Comparison of ENCODE assay signal across 1 cellular context in the genomic region with DNA sequence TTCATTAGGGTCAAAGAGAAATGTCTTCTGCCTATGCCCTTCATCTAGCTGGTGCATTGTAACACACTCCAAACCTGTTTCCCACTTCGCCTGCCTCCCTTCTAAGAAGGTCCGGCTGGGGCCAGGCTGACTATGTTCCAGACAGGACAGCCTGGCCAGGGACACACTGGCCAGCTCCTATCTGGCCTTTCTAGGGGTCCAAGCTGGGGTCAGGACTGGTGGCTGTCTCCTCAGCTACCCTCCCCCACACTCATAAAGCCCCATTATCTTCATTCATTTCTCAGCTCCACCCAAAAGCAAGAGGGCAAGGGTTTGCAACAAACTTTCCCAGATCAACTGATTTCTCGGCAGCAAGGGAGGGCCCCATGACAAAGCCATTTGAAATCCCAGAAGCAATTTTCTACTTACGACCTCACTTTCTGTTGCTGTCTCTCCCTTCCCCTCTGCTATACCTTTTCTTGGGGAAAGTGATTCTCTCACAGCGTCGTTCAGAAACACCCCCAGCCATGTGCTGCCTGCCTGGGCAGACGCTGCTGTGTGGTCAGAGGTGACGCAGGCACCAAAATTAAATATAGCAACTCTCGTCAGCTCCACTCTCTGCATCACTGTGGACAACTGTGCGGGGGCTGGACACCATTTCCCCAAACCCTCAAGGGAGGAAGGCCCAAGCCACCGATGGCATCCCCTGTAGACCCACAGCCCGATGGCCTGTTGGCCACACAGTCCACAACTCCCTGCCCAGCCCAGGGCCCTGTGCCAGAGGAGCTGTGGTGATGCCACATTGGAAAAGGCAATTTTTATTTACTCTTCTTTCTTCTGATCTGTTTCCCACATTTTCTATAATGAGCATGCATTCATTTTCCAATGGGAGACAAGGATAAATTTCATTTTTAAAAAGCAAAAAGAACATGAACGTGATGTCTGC.
TF ChIP-seq lines count a peak whose summit lies in the region.

No MANE protein-coding gene starts in this region.

TF ChIP-seq in GM12878, 131 proteins besides CTCF, POLR2A, EP300 and RAD21 (continued from another document):
- TF ChIP-seq, protein P1, sequence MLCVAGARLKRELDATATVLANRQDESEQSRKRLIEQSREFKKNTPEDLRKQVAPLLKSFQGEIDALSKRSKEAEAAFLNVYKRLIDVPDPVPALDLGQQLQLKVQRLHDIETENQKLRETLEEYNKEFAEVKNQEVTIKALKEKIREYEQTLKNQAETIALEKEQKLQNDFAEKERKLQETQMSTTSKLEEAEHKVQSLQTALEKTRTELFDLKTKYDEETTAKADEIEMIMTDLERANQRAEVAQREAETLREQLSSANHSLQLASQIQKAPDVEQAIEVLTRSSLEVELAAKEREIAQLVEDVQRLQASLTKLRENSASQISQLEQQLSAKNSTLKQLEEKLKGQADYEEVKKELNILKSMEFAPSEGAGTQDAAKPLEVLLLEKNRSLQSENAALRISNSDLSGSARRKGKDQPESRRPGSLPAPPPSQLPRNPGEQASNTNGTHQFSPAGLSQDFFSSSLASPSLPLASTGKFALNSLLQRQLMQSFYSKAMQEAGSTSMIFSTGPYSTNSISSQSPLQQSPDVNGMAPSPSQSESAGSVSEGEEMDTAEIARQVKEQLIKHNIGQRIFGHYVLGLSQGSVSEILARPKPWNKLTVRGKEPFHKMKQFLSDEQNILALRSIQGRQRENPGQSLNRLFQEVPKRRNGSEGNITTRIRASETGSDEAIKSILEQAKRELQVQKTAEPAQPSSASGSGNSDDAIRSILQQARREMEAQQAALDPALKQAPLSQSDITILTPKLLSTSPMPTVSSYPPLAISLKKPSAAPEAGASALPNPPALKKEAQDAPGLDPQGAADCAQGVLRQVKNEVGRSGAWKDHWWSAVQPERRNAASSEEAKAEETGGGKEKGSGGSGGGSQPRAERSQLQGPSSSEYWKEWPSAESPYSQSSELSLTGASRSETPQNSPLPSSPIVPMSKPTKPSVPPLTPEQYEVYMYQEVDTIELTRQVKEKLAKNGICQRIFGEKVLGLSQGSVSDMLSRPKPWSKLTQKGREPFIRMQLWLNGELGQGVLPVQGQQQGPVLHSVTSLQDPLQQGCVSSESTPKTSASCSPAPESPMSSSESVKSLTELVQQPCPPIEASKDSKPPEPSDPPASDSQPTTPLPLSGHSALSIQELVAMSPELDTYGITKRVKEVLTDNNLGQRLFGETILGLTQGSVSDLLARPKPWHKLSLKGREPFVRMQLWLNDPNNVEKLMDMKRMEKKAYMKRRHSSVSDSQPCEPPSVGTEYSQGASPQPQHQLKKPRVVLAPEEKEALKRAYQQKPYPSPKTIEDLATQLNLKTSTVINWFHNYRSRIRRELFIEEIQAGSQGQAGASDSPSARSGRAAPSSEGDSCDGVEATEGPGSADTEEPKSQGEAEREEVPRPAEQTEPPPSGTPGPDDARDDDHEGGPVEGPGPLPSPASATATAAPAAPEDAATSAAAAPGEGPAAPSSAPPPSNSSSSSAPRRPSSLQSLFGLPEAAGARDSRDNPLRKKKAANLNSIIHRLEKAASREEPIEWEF (IDR thresholded peaks at IDR 0.05; ENCODE audit: insufficient replicate concordance, low read depth, low read length), result peak; percentile 90
- peak; percentile 87 for TF ChIP-seq KLF5 (IDR thresholded peaks at IDR 0.05; ENCODE audit: partially characterized antibody)
- peak; percentile 81; the same call in 1 of the 2 replicates for TF ChIP-seq ZBED1 (IDR thresholded peaks at IDR 0.05; ENCODE audit: borderline replicate concordance)
- peak; percentile 71 for TF ChIP-seq SPI1 (IDR thresholded peaks at IDR 0.05; ENCODE audit: borderline replicate concordance, insufficient read depth, low read depth, low read length)
- TF ChIP-seq POU2F2 (IDR thresholded peaks at IDR 0.05; ENCODE audit: borderline replicate concordance, low read depth, low read length), result peak; percentile 79; the same call in 2 of the 3 replicates
- TF ChIP-seq IKZF1 (conservative IDR thresholded peaks at IDR 0.05), result peak; percentile 97
- TF ChIP-seq POLR2AphosphoS2 (IDR thresholded peaks at IDR 0.05; ENCODE audit: low read depth, low read length), result peak; percentile 45; the same call in 1 of the 2 replicates
- TF ChIP-seq BCL11A (IDR thresholded peaks at IDR 0.05; ENCODE audit: low read depth, low read length), result peak; percentile 90
- TF ChIP-seq BACH1 (IDR thresholded peaks at IDR 0.05; ENCODE audit: borderline replicate concordance), result peak; percentile 79
- TF ChIP-seq EED (IDR thresholded peaks at IDR 0.05; ENCODE audit: low read depth), result peak; percentile 76
- TF ChIP-seq ZSCAN29 (IDR thresholded peaks at IDR 0.05), result peak; percentile 76; the same call in 1 of the 2 replicates
- TF ChIP-seq RELA (IDR thresholded peaks at IDR 0.05; ENCODE audit: borderline replicate concordance, partially characterized antibody), result peak; percentile 90
- peak; percentile 79 for TF ChIP-seq MYC (IDR thresholded peaks at IDR 0.05; ENCODE audit: insufficient read depth, insufficient read length, insufficient replicate concordance, low read length, severe bottlenecking)
- TF ChIP-seq MTA2 (IDR thresholded peaks at IDR 0.05; ENCODE audit: low read depth), result peak; percentile 97
- TF ChIP-seq BHLHE40 (IDR thresholded peaks at IDR 0.05; ENCODE audit: borderline replicate concordance in 1 of 2, low read depth in 2 of 2, low read length in 1 of 2), result peak; percentile 93 to 94
TF ChIP-seq in GM12878: peak in this region for 62.
